ENCODE assay signal across 14 cellular contexts in genomic region chr16:66946541-66946940, GRCh38. TPM values are rescaled to one million over a fixed set of nuclear protein-coding genes. Genes with fewer than 3 reads are reported as not detected.
"Had no signal": no experiment of that assay in that cellular context is flagged by ENCODE, and none has a peak within 500 bp of the region (broad histone marks: within the 10 kb centered on the region; RNA-seq: fewer than 3 reads in every experiment).

No MANE protein-coding gene starts in this region.

- DNase-seq: NCI-H187 treated with DMSO at 0.1 percent for 48 hours, NCI-H2081 treated with DMSO at 0.1 percent for 48 hours had no signal

- H3K9me3 Mint-ChIP-seq: activated naive CD4-positive, alpha-beta T cell treated with anti-CD3 and anti-CD28 coated beads, Interleukin-2, amount 50 U/mL, for 72 hours; activated naive CD8-positive, alpha-beta T cell treated with anti-CD3 and anti-CD28 coated beads, Interleukin-2, amount 50 U/mL, for 24 hours; activated T-helper 2 cell treated with anti-CD3 and anti-CD28 coated beads, Interferon-gamma antibody, Interleukin-2, Interleukin-4, amounts not matched to agents 10 μg/mL and 5 μg/mL and 100 μg/mL, durations not matched to agents 14 hours and 24 hours and 36 hours had no signal

- H3K27ac Mint-ChIP-seq: activated CD4-positive, alpha-beta memory T cell treated with anti-CD3 and anti-CD28 coated beads, Interleukin-2, amount 10 ng/mL, durations not matched to agents 7 days and 5 days; activated CD4-positive, alpha-beta T cell treated with anti-CD3 and anti-CD28 coated beads for 36 hours; activated naive CD8-positive, alpha-beta T cell treated with anti-CD3 and anti-CD28 coated beads, Interleukin-2, amount 50 U/mL, for 24 hours; activated T-helper 2 cell treated with anti-CD3 and anti-CD28 coated beads, Interferon-gamma antibody, Interleukin-2, Interleukin-4, amounts not matched to agents 10 μg/mL and 5 μg/mL and 100 μg/mL, durations not matched to agents 14 hours and 24 hours and 36 hours had no signal

RNA-seq across cellular contexts. Expression of gene CES3, which starts 14.5 kb away (rescaled TPM):
- total RNA-seq: IMR-90 had no signal

RNA-seq across cellular contexts. Expression of gene RRAD, which starts 21.2 kb away (rescaled TPM):
- total RNA-seq: SK-MEL-5 had no signal

RNA-seq across cellular contexts. Expression of gene CDH16, which starts 27.9 kb away (rescaled TPM):
- total RNA-seq: activated CD4-positive, alpha-beta memory T cell treated with anti-CD3 and anti-CD28 coated beads, Interleukin-2, amount 10 ng/mL, durations not matched to agents 7 days and 5 days; activated CD4-positive, alpha-beta T cell treated with anti-CD3 and anti-CD28 coated beads for 36 hours; activated naive CD4-positive, alpha-beta T cell treated with anti-CD3 and anti-CD28 coated beads, Interleukin-2, amount 50 U/mL, for 72 hours; activated T-cell treated with anti-CD3 and anti-CD28 coated beads, Interleukin-2, amount 50 U/mL, for 72 hours; activated T-helper 2 cell treated with anti-CD3 and anti-CD28 coated beads, Interferon-gamma antibody, Interleukin-2, Interleukin-4, amounts not matched to agents 10 μg/mL and 5 μg/mL and 100 μg/mL, durations not matched to agents 14 hours and 24 hours and 36 hours; IMR-90; LHCN-M2; M059J; SK-MEL-5; T-cell; T-helper 2 cell treated with Interferon-gamma antibody and Interleukin-4, amounts not matched to agents 100 ng/mL and 5 ng/mL, for 36 hours had no signal
